ENCODE assay signal across 1 cellular context in genomic region chr6:170483413-170483812, GRCh38.
A peak's percentile ranks its signal among the peaks of the same experiment; 100 is the strongest.
TF ChIP-seq lines count a peak whose summit lies in the region.

No MANE protein-coding gene starts in this region.

TF ChIP-seq in K562, 482 proteins besides CTCF, POLR2A, EP300 and RAD21 (continued from another document):
- TF ChIP-seq TRIM24 (IDR thresholded peaks at IDR 0.05): peak in 1 of 2 experiments; percentile 38; a peak in 1 of 4 replicates
